ENCODE assay signal across 1 cellular context in the genomic region with DNA sequence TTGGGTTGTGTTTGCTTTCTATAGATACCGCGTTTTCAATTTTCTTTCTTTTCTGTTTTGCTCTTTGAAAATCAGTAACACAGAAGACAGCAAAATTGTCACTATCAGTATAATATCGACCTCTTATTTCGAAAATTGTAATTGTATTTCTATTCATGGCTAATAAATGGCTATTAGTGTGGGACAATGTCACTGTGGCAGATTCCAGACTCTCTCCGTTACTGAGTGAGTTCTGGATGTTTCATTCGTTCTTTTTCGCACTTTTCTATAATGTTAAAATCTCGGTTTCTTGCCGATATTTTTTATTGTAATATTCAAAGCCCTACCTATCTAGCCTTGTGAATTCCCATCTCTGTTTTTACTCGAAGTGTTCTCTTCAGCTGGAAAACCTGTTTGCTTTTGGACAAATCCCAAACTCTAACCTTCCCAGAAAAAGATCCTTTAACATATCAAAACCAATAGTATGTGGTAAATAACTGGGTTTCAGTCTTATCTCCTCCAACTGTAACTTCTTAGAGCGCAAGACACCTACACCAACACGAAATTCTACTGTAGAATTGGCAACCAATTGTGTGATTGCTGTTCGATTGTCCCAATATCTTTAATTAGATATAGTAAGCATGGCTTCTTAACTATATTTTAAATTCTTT.
TF ChIP-seq lines count a peak whose summit lies in the region.

No MANE protein-coding gene starts in this region.

TF ChIP-seq in K562, 482 proteins besides CTCF, POLR2A, EP300 and RAD21 (continued from another document):
- TF ChIP-seq SNIP1 (IDR thresholded peaks at IDR 0.05; ENCODE audit: low read depth) (0 out of 2 replicates have a peak, but pooled peaks have one; percentile 4), FOXJ2 (tag; IDR thresholded peaks at IDR 0.05) (peak; percentile 6; the same call in 1 of the 2 replicates), ZSCAN29 (IDR thresholded peaks at IDR 0.05) (no peak), DPF2 (IDR thresholded peaks at IDR 0.05) (peak; percentile 34; the same call in 1 of the 2 replicates), TSC22D4 (tag; IDR thresholded peaks at IDR 0.05) (no peak), EHMT2 (IDR thresholded peaks at IDR 0.05) (no peak), TOE1 (IDR thresholded peaks at IDR 0.05; ENCODE audit: borderline replicate concordance) (no peak), TOE1 (CRISPR knock-in tag; IDR thresholded peaks at IDR 0.05; ENCODE audit: borderline replicate concordance, low read depth) (no peak)
- TF ChIP-seq, protein P1, sequence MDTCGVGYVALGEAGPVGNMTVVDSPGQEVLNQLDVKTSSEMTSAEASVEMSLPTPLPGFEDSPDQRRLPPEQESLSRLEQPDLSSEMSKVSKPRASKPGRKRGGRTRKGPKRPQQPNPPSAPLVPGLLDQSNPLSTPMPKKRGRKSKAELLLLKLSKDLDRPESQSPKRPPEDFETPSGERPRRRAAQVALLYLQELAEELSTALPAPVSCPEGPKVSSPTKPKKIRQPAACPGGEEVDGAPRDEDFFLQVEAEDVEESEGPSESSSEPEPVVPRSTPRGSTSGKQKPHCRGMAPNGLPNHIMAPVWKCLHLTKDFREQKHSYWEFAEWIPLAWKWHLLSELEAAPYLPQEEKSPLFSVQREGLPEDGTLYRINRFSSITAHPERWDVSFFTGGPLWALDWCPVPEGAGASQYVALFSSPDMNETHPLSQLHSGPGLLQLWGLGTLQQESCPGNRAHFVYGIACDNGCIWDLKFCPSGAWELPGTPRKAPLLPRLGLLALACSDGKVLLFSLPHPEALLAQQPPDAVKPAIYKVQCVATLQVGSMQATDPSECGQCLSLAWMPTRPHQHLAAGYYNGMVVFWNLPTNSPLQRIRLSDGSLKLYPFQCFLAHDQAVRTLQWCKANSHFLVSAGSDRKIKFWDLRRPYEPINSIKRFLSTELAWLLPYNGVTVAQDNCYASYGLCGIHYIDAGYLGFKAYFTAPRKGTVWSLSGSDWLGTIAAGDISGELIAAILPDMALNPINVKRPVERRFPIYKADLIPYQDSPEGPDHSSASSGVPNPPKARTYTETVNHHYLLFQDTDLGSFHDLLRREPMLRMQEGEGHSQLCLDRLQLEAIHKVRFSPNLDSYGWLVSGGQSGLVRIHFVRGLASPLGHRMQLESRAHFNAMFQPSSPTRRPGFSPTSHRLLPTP (IDR thresholded peaks at IDR 0.05; ENCODE audit: borderline replicate concordance, extremely low read depth, insufficient read length), result no peak
- TF ChIP-seq, protein P2, sequence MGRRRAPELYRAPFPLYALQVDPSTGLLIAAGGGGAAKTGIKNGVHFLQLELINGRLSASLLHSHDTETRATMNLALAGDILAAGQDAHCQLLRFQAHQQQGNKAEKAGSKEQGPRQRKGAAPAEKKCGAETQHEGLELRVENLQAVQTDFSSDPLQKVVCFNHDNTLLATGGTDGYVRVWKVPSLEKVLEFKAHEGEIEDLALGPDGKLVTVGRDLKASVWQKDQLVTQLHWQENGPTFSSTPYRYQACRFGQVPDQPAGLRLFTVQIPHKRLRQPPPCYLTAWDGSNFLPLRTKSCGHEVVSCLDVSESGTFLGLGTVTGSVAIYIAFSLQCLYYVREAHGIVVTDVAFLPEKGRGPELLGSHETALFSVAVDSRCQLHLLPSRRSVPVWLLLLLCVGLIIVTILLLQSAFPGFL (CRISPR knock-in tag; IDR thresholded peaks at IDR 0.05), result no peak
- TF ChIP-seq, protein P3, sequence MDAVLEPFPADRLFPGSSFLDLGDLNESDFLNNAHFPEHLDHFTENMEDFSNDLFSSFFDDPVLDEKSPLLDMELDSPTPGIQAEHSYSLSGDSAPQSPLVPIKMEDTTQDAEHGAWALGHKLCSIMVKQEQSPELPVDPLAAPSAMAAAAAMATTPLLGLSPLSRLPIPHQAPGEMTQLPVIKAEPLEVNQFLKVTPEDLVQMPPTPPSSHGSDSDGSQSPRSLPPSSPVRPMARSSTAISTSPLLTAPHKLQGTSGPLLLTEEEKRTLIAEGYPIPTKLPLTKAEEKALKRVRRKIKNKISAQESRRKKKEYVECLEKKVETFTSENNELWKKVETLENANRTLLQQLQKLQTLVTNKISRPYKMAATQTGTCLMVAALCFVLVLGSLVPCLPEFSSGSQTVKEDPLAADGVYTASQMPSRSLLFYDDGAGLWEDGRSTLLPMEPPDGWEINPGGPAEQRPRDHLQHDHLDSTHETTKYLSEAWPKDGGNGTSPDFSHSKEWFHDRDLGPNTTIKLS (IDR thresholded peaks at IDR 0.05; ENCODE audit: borderline replicate concordance, low read depth), result 0 out of 2 replicates have a peak, but pooled peaks have one; percentile 21
